In the genomic region with DNA sequence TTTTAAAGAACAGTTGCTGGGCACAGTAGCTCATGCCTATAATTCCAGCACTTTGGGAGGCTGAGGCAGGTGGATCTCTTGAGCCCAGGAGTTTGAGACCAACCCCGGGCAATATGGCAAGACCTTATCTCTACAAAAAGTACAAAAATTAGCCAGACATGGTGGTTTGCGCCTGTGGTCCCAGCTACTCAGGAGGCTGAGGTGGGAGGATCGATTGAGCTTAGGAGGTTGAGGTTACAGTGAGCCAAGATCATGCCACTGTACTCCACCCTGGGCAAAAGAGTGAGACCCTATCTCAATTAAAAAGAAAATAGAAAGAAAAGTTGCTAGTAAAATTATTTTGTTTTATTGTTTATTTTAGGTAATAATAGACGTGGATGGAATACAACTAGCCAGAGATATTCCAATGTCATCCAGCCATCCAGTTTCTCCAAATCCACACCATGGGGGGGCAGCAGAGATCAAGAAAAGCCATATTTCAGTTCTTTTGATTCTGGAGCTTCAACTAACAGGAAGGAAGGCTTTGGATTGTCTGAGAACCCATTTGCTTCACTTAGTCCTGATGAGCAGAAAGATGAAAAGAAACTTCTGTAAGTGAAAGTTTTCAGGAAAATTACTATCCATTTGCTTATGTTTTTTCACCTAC, we compare ENCODE assay signal across 8 cellular contexts. TPM values are rescaled to one million over a fixed set of nuclear protein-coding genes. Genes with fewer than 3 reads are reported as not detected.
DNase-seq lines count a peak whose midpoint lies in the region; ATAC-seq and TF ChIP-seq lines count a peak whose summit lies in the region.

No MANE protein-coding gene starts in this region.

- H3K27ac Mint-ChIP-seq in activated naive CD4-positive, alpha-beta T cell treated with anti-CD3 and anti-CD28 coated beads, Interleukin-2, amount 50 U/mL, for 72 hours, result no peak overlapping the region

- ATAC-seq in left cardiac atrium, result no peak
- ATAC-seq in activated naive CD4-positive, alpha-beta T cell treated with anti-CD3 and anti-CD28 coated beads, Interleukin-2, amount 50 U/mL, for 72 hours, result no peak

- H3K27me3 ChIP-seq in cardiac muscle cell (no peaks in the 10 kb centered on the region), kidney epithelial cell (ENCODE audit: control insufficient read depth, insufficient read depth, low read length) (no peaks in the 10 kb centered on the region)

- intact Hi-C loops in left cardiac atrium (cut with DNase I), result loop anchor here (5.0 kb wide), 2 partner anchors 62 to 77 kb away; a partner anchor contains a TSS

- no peak overlapping the region for H3K4me3 ChIP-seq in cardiac muscle cell
- H3K4me3 ChIP-seq in kidney epithelial cell (ENCODE audit: low read depth, low read length), result no peak overlapping the region

- TF ChIP-seq CTCF in cardiac muscle cell (IDR thresholded peaks at IDR 0.05; ENCODE audit: low read depth, low read length), result peak; percentile 54
- TF ChIP-seq CTCF in kidney epithelial cell (IDR thresholded peaks at IDR 0.05; ENCODE audit: insufficient read depth, low read length, poor library complexity, severe bottlenecking), result peak; percentile 50

- H3K36me3 ChIP-seq in cardiac muscle cell, result peaks cover 41% of the 10 kb centered on the region
- H3K36me3 ChIP-seq in kidney epithelial cell (ENCODE audit: control insufficient read depth, insufficient read depth, low read length), result no peaks in the 10 kb centered on the region

- H3K9me3 ChIP-seq in cardiac muscle cell (ENCODE audit: low read depth), result no peaks in the 10 kb centered on the region

- H3K27ac ChIP-seq in cardiac muscle cell, result no peak overlapping the region

- peaks cover 12% of the 10 kb centered on the region for H3K4me1 ChIP-seq in cardiac muscle cell (ENCODE audit: low read depth)

- peaks cover 10 to 30% of the 10 kb centered on the region in 2 donors for H3K36me3 Mint-ChIP-seq in activated naive CD4-positive, alpha-beta T cell treated with anti-CD3 and anti-CD28 coated beads, Interleukin-2, amount 50 U/mL, for 72 hours

- DNase-seq in cardiac muscle cell (ENCODE audit: low read depth in 1 of 2, low spot score in 1 of 2), result peak; percentile 29 to 67
- DNase-seq in left cardiac atrium, result no peak
- DNase-seq in NCI-H146 (lab: John Stamatoyannopoulos, UW), result peak; percentile 5
- peak in 37 of 56 donors; percentile 2 to 85 (median 30) for DNase-seq in amygdala (lab: John Stamatoyannopoulos, UW)
- DNase-seq in kidney epithelial cell (ENCODE audit: low read depth), result no peak
- DNase-seq in ureter (ENCODE audit: low spot score), result no peak
- DNase-seq in OCI-M2 (lab: John Stamatoyannopoulos, UW; ENCODE audit: unreplicated experiment), result no peak
- no peak for DNase-seq in activated naive CD4-positive, alpha-beta T cell treated with anti-CD3 and anti-CD28 coated beads, Interleukin-2, amount 50 U/mL, for 72 hours (ENCODE audit: low spot score in 2 of 2)

- no peaks in the 10 kb centered on the region for H3K9me3 Mint-ChIP-seq in activated naive CD4-positive, alpha-beta T cell treated with anti-CD3 and anti-CD28 coated beads, Interleukin-2, amount 50 U/mL, for 72 hours

RNA-seq across cellular contexts. Expression of a gene that starts 3.0 kb away (rescaled TPM):
- total RNA-seq in cardiac muscle cell (27.3 and 28.2 TPM in 2 replicates), left cardiac atrium (10 to 100 TPM; 21.8 to 23.3 TPM), kidney epithelial cell (46.1 and 50.1 TPM in 2 replicates), ureter (41.7 TPM)
- polyA plus RNA-seq in cardiac muscle cell, result 26.5 and 34.0 TPM in 2 replicates
- 10 to 100 TPM; 18.9 to 36.1 TPM for total RNA-seq in activated naive CD4-positive, alpha-beta T cell treated with anti-CD3 and anti-CD28 coated beads, Interleukin-2, amount 50 U/mL, for 72 hours

Comparison
In these comparisons a context has a peak if more than half of its experiments do, and no peak if none do; other contexts are left out.
1. DNase-seq: peak in cardiac muscle cell (2 of 2), NCI-H146 (single experiment) and amygdala (37 of 56); none in left cardiac atrium (single experiment), kidney epithelial cell (single experiment), ureter (single experiment), OCI-M2 (single experiment) and activated naive CD4-positive, alpha-beta T cell treated with anti-CD3 and anti-CD28 coated beads, Interleukin-2, amount 50 U/mL, for 72 hours (0 of 2).